Comparison of ENCODE assay signal across 14 cellular contexts in the genomic region with DNA sequence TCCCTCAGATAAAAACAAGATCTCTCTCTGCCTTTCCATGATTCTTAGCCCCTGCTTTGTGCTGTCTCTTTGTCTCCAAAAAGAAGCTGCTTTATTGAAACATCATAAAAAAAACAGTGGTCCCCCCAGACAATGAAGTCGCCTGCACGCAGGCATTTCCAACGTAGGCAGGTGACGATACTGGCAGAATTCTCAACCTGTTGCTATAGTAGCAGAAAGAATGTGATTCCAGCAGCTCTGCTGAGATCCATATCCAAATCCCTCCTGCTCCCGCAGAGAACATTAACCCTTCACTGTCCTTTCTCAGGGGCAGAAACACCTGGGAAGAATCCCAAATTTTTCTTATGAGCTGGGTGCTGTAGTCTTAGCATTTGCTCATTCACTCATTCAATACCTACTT.
DNase-seq lines count a peak whose midpoint lies in the region; TF ChIP-seq lines count a peak whose summit lies in the region.
"Had no signal": no experiment of that assay in that cellular context is flagged by ENCODE, and none has a peak within 500 bp of the region (broad histone marks: within the 10 kb centered on the region; RNA-seq: fewer than 3 reads in every experiment).

No MANE protein-coding gene starts in this region.

- H3K4me1 ChIP-seq in HAP-1 (peaks cover 29% of the 10 kb centered on the region), neural progenitor cell (peaks cover 56% of the 10 kb centered on the region)

- no peak overlapping the region for H2AFZ ChIP-seq in neural progenitor cell (replicated peaks)

- no peak overlapping the region for H3K4me3 ChIP-seq in HAP-1
- H3K4me3 ChIP-seq in neural progenitor cell: peak overlapping the region; percentile 21
- no peak overlapping the region for H3K4me3 ChIP-seq in dorsolateral prefrontal cortex
- H3K4me3 ChIP-seq: ovary had no signal

- in situ Hi-C loops in HAP-1 (cut with MboI; ENCODE audit: low sequenced_read_pairs) (no loop called here), KBM-7 (cut with MboI; ENCODE audit: low pct_unique_long_range_greater_than_20kb, low sequenced_read_pairs) (no loop called here)

- H3K4me2 ChIP-seq in neural progenitor cell: peak overlapping the region; percentile 57

- H3K27ac ChIP-seq in neural progenitor cell (peak overlapping the region; percentile 69), dorsolateral prefrontal cortex (peak overlapping the region in 14 of 59 donors; percentile 2 to 69 (median 35))
- H3K27ac ChIP-seq: ovary had no signal

- no peak overlapping the region for H3K9ac ChIP-seq in neural progenitor cell

- H3K4me3 Mint-ChIP-seq in endothelial cell (ENCODE audit: unreplicated experiment) (peak overlapping the region; percentile 7), neural progenitor cell (peak overlapping the region; percentile 41)
- no peak overlapping the region for H3K4me3 Mint-ChIP-seq in activated CD4-positive, alpha-beta T cell treated with anti-CD3 and anti-CD28 coated beads, Interleukin-2, amount 10 ng/mL, durations not matched to agents 24 days and 14 days
- H3K4me3 Mint-ChIP-seq: memory B cell had no signal

- no peaks in the 10 kb centered on the region for H3K79me2 ChIP-seq in neural progenitor cell (ENCODE audit: low read depth)

- H3F3A ChIP-seq in neural progenitor cell (ENCODE audit: low read depth): peaks cover 38% of the 10 kb centered on the region

- H3K27me3 Mint-ChIP-seq in endothelial cell (ENCODE audit: unreplicated experiment) (peaks cover 5% of the 10 kb centered on the region), neural progenitor cell (ENCODE audit: insufficient read depth, low read depth) (peaks cover 3% of the 10 kb centered on the region)
- no peaks in the 10 kb centered on the region for H3K27me3 Mint-ChIP-seq in activated CD4-positive, alpha-beta T cell treated with anti-CD3 and anti-CD28 coated beads, Interleukin-2, amount 10 ng/mL, durations not matched to agents 24 days and 14 days

- no peaks in the 10 kb centered on the region for H4K20me1 ChIP-seq in neural progenitor cell (ENCODE audit: low read depth)

- H3K36me3 Mint-ChIP-seq in endothelial cell (ENCODE audit: low read depth, unreplicated experiment) (peaks cover 9% of the 10 kb centered on the region), neural progenitor cell (peaks cover 31% of the 10 kb centered on the region)
- no peaks in the 10 kb centered on the region for H3K36me3 Mint-ChIP-seq in activated CD4-positive, alpha-beta T cell treated with anti-CD3 and anti-CD28 coated beads, Interleukin-2, amount 10 ng/mL, durations not matched to agents 24 days and 14 days (ENCODE audit: low read depth)
- H3K36me3 Mint-ChIP-seq: memory B cell had no signal

- H3K36me3 ChIP-seq in HAP-1 (replicated peaks) (no peaks in the 10 kb centered on the region), neural progenitor cell (no peaks in the 10 kb centered on the region)
- H3K36me3 ChIP-seq: ovary had no signal

- H3K9me3 ChIP-seq in HAP-1 (no peaks in the 10 kb centered on the region), neural progenitor cell (ENCODE audit: low read depth) (no peaks in the 10 kb centered on the region)
- H3K9me3 ChIP-seq: ovary had no signal

- intact Hi-C loops in dorsolateral prefrontal cortex (cut with DNase I): no loop called here
- intact Hi-C loops in activated CD4-positive, alpha-beta T cell treated with anti-CD3 and anti-CD28 coated beads, Interleukin-2, amount 10 ng/mL, durations not matched to agents 24 days and 14 days (cut with micrococcal nuclease): no loop called here

- no peak for TF ChIP-seq CTCF in endothelial cell (IDR thresholded peaks at IDR 0.05; ENCODE audit: unreplicated experiment)
- no peak for TF ChIP-seq CTCF in neural progenitor cell (IDR thresholded peaks at IDR 0.05)
- TF ChIP-seq CTCF in dorsolateral prefrontal cortex (IDR thresholded peaks at IDR 0.05 in 54 of 56, conservative IDR thresholded peaks at IDR 0.05 in 2 of 56; ENCODE audit: low read depth in 1 of 56, partially characterized antibody in 56 of 56): no peak

- peak; percentile 33 to 67 for DNase-seq in HAP-1 (ENCODE audit: low spot score in 2 of 2)
- DNase-seq in NCI-H69 (lab: John Stamatoyannopoulos, UW): peak; percentile 92
- no peak for DNase-seq in endothelial cell (ENCODE audit: low spot score)
- DNase-seq in neural progenitor cell (ENCODE audit: low spot score): peak; percentile 71
- DNase-seq in KBM-7: no peak
- no peak for DNase-seq in dorsolateral prefrontal cortex
- no peak for DNase-seq in activated CD4-positive, alpha-beta T cell treated with anti-CD3 and anti-CD28 coated beads, Interleukin-2, amount 10 ng/mL, durations not matched to agents 24 days and 14 days
- DNase-seq in NCI-H2081 treated with DMSO at 0.1 percent for 48 hours (lab: John Stamatoyannopoulos, UW): no peak
- DNase-seq: activated CD4-positive, CD25-positive, alpha-beta regulatory T cell treated with anti-CD3 and anti-CD28 coated beads, Interleukin-2, amount 50 U/mL, for 72 hours; DMS53; NCI-H226; ovary; stimulated activated CD4-positive, alpha-beta T cell treated with anti-CD3 and anti-CD28 coated beads, Interleukin-15, amount 100 ng/mL, for 24 hours had no signal

- no peaks in the 10 kb centered on the region for H3K27me3 ChIP-seq in HAP-1 (ENCODE audit: low read depth)
- H3K27me3 ChIP-seq in neural progenitor cell: no peaks in the 10 kb centered on the region
- no peaks in the 10 kb centered on the region for H3K27me3 ChIP-seq in dorsolateral prefrontal cortex
- H3K27me3 ChIP-seq: ovary had no signal

- peaks cover 75% of the 10 kb centered on the region for H3K4me1 Mint-ChIP-seq in endothelial cell (ENCODE audit: unreplicated experiment)
- peaks cover 66% of the 10 kb centered on the region for H3K4me1 Mint-ChIP-seq in neural progenitor cell
- H3K4me1 Mint-ChIP-seq in activated CD4-positive, alpha-beta T cell treated with anti-CD3 and anti-CD28 coated beads, Interleukin-2, amount 10 ng/mL, durations not matched to agents 24 days and 14 days: no peaks in the 10 kb centered on the region
- H3K4me1 Mint-ChIP-seq: memory B cell had no signal

- H3K27ac Mint-ChIP-seq in endothelial cell (ENCODE audit: unreplicated experiment) (peak overlapping the region; percentile 97), neural progenitor cell (peak overlapping the region; percentile 99)
- H3K27ac Mint-ChIP-seq in activated CD4-positive, alpha-beta T cell treated with anti-CD3 and anti-CD28 coated beads, Interleukin-2, amount 10 ng/mL, durations not matched to agents 24 days and 14 days: no peak overlapping the region
- H3K27ac Mint-ChIP-seq: memory B cell had no signal

- H3K9me3 Mint-ChIP-seq in endothelial cell (ENCODE audit: unreplicated experiment) (no peaks in the 10 kb centered on the region), neural progenitor cell (peaks cover 22% of the 10 kb centered on the region)
- no peaks in the 10 kb centered on the region for H3K9me3 Mint-ChIP-seq in activated CD4-positive, alpha-beta T cell treated with anti-CD3 and anti-CD28 coated beads, Interleukin-2, amount 10 ng/mL, durations not matched to agents 24 days and 14 days
- H3K9me3 Mint-ChIP-seq: memory B cell had no signal

Comparison
In these comparisons a context has a peak if more than half of its experiments do, and no peak if none do; other contexts are left out.
1. DNase-seq: peak in HAP-1 (2 of 2), NCI-H69 (single experiment) and neural progenitor cell (single experiment); none in endothelial cell (single experiment), KBM-7 (single experiment), dorsolateral prefrontal cortex (0 of 10), activated CD4-positive, alpha-beta T cell treated with anti-CD3 and anti-CD28 coated beads, Interleukin-2, amount 10 ng/mL, durations not matched to agents 24 days and 14 days (single experiment) and NCI-H2081 treated with DMSO at 0.1 percent for 48 hours (single experiment).